In the genomic region with DNA sequence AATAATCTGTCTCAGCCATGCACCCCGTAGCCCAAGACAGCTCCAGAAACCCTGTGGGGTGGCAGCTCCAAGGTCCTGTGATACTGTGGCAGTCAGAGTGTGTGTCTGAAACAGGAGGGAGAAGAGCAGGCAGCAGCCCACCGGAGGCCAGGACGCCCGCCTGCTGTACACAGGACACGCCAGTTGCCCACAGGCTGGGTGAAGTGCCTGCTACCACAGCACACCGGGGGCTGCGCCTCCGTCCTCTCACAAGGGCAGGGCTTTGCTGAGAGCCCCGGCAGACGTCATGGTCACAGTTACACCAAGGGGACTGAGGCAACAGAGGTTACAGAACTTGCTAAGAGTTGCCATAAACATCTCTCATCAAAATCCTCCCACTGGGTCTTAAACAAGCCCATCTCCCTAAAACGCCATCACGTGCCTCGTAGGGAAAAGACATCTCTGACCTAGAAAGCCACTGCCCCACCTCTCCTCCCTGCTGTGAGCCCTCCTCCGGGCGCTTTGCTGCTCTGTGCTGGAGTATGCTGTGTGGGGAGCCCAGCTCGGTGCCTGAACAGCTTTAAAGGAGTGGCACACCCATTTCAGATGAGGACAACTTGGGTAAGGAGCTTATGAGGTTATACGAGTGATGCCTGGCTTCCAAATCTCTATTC, we compare ENCODE assay signal across 1 cellular context.
TF ChIP-seq lines count a peak whose summit lies in the region.

No MANE protein-coding gene starts in this region.

TF ChIP-seq in GM23338, 12 proteins besides CTCF, POLR2A, EP300 and RAD21 (continued from another document):
- TF ChIP-seq, protein P1, sequence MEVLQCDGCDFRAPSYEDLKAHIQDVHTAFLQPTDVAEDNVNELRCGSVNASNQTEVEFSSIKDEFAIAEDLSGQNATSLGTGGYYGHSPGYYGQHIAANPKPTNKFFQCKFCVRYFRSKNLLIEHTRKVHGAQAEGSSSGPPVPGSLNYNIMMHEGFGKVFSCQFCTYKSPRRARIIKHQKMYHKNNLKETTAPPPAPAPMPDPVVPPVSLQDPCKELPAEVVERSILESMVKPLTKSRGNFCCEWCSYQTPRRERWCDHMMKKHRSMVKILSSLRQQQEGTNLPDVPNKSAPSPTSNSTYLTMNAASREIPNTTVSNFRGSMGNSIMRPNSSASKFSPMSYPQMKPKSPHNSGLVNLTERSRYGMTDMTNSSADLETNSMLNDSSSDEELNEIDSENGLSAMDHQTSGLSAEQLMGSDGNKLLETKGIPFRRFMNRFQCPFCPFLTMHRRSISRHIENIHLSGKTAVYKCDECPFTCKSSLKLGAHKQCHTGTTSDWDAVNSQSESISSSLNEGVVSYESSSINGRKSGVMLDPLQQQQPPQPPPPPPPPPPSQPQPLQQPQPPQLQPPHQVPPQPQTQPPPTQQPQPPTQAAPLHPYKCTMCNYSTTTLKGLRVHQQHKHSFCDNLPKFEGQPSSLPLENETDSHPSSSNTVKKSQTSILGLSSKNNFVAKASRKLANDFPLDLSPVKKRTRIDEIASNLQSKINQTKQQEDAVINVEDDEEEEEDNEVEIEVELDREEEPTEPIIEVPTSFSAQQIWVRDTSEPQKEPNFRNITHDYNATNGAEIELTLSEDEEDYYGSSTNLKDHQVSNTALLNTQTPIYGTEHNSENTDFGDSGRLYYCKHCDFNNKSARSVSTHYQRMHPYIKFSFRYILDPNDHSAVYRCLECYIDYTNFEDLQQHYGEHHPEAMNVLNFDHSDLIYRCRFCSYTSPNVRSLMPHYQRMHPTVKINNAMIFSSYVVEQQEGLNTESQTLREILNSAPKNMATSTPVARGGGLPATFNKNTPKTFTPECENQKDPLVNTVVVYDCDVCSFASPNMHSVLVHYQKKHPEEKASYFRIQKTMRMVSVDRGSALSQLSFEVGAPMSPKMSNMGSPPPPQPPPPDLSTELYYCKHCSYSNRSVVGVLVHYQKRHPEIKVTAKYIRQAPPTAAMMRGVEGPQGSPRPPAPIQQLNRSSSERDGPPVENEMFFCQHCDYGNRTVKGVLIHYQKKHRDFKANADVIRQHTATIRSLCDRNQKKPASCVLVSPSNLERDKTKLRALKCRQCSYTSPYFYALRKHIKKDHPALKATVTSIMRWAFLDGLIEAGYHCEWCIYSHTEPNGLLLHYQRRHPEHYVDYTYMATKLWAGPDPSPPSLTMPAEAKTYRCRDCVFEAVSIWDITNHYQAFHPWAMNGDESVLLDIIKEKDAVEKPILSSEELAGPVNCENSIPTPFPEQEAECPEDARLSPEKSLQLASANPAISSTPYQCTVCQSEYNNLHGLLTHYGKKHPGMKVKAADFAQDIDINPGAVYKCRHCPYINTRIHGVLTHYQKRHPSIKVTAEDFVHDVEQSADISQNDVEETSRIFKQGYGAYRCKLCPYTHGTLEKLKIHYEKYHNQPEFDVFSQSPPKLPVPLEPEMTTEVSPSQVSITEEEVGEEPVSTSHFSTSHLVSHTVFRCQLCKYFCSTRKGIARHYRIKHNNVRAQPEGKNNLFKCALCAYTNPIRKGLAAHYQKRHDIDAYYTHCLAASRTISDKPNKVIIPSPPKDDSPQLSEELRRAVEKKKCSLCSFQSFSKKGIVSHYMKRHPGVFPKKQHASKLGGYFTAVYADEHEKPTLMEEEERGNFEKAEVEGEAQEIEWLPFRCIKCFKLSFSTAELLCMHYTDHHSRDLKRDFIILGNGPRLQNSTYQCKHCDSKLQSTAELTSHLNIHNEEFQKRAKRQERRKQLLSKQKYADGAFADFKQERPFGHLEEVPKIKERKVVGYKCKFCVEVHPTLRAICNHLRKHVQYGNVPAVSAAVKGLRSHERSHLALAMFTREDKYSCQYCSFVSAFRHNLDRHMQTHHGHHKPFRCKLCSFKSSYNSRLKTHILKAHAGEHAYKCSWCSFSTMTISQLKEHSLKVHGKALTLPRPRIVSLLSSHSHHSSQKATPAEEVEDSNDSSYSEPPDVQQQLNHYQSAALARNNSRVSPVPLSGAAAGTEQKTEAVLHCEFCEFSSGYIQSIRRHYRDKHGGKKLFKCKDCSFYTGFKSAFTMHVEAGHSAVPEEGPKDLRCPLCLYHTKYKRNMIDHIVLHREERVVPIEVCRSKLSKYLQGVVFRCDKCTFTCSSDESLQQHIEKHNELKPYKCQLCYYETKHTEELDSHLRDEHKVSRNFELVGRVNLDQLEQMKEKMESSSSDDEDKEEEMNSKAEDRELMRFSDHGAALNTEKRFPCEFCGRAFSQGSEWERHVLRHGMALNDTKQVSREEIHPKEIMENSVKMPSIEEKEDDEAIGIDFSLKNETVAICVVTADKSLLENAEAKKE (CRISPR knock-in tag; IDR thresholded peaks at IDR 0.05): no peak
- TF ChIP-seq EZH2 (IDR thresholded peaks at IDR 0.05; ENCODE audit: low read depth, unreplicated experiment): no peak
- TF ChIP-seq NANOG (IDR thresholded peaks at IDR 0.05; ENCODE audit: borderline replicate concordance): no peak
- TF ChIP-seq, protein P2, sequence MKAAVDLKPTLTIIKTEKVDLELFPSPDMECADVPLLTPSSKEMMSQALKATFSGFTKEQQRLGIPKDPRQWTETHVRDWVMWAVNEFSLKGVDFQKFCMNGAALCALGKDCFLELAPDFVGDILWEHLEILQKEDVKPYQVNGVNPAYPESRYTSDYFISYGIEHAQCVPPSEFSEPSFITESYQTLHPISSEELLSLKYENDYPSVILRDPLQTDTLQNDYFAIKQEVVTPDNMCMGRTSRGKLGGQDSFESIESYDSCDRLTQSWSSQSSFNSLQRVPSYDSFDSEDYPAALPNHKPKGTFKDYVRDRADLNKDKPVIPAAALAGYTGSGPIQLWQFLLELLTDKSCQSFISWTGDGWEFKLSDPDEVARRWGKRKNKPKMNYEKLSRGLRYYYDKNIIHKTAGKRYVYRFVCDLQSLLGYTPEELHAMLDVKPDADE (IDR thresholded peaks at IDR 0.05): no peak
- TF ChIP-seq CREB1 (CRISPR knock-in tag; IDR thresholded peaks at IDR 0.05; ENCODE audit: low read depth): no peak
